In genomic region chr4:149409186-149410056, GRCh38 we compare ENCODE assay signal across 9 cellular contexts.
DNase-seq lines count a peak whose midpoint lies in the region; ATAC-seq, FAIRE-seq and TF ChIP-seq lines count a peak whose summit lies in the region.
"Had no signal": no experiment of that assay in that cellular context is flagged by ENCODE, and none has a peak within 500 bp of the region (broad histone marks: within the 10 kb centered on the region; RNA-seq: fewer than 3 reads in every experiment).

No MANE protein-coding gene starts in this region.

- H3K4me3 ChIP-seq in AG09309 (ENCODE audit: control insufficient read depth, low read depth, low read length) = no peak overlapping the region
- no peak overlapping the region for H3K4me3 ChIP-seq in CD8-positive, alpha-beta memory T cell (ENCODE audit: low read length)
- H3K4me3 ChIP-seq: skin epidermis had no signal

- H3K27me3 Mint-ChIP-seq in CD8-positive, alpha-beta memory T cell = no peaks in the 10 kb centered on the region
- H3K27me3 Mint-ChIP-seq in activated T-cell treated with anti-CD3 and anti-CD28 coated beads, Interleukin-2, amount 50 U/mL, for 4 hours (ENCODE audit: low read depth) = no peaks in the 10 kb centered on the region

- H3K9me3 Mint-ChIP-seq in CD8-positive, alpha-beta memory T cell = peaks cover 0 to 7% (median 0%) of the 10 kb centered on the region in 5 donors
- H3K9me3 Mint-ChIP-seq in activated T-cell treated with anti-CD3 and anti-CD28 coated beads, Interleukin-2, amount 50 U/mL, for 4 hours = peaks cover 3% of the 10 kb centered on the region

- no peaks in the 10 kb centered on the region for H3K27me3 ChIP-seq in CD8-positive, alpha-beta memory T cell (ENCODE audit: insufficient read depth, low read length, poor library complexity, severe bottlenecking)

- no peak for ATAC-seq in activated T-cell treated with anti-CD3 and anti-CD28 coated beads, Interleukin-2, amount 50 U/mL, for 4 hours

- CTCF ChIA-PET in CD8-positive, alpha-beta memory T cell (lab: Charles Lee) = no interaction called here

- no peaks in the 10 kb centered on the region for H3K9me3 ChIP-seq in CD8-positive, alpha-beta memory T cell (ENCODE audit: low read length)

- H3K36me3 ChIP-seq in CD8-positive, alpha-beta memory T cell (ENCODE audit: insufficient read depth, low read length) = no peaks in the 10 kb centered on the region

- FAIRE-seq in GM19239 (lab: Jason Lieb, UNC) = no peak

- no peaks in the 10 kb centered on the region for H3K4me1 Mint-ChIP-seq in CD8-positive, alpha-beta memory T cell
- no peaks in the 10 kb centered on the region for H3K4me1 Mint-ChIP-seq in activated T-cell treated with anti-CD3 and anti-CD28 coated beads, Interleukin-2, amount 50 U/mL, for 4 hours (ENCODE audit: low read depth)

- H3K27ac ChIP-seq in CD8-positive, alpha-beta memory T cell (ENCODE audit: low read depth, low read length) = no peak overlapping the region

- H3K36me3 Mint-ChIP-seq in CD8-positive, alpha-beta memory T cell = peaks cover 0 to 2% (median 0%) of the 10 kb centered on the region in 3 donors
- H3K36me3 Mint-ChIP-seq in activated T-cell treated with anti-CD3 and anti-CD28 coated beads, Interleukin-2, amount 50 U/mL, for 4 hours (ENCODE audit: insufficient read depth) = no peaks in the 10 kb centered on the region

- no peak for TF ChIP-seq CTCF in AG09309 (IDR thresholded peaks at IDR 0.05; ENCODE audit: control insufficient read depth, insufficient read depth, low read depth, low read length, missing control alignments)

- no peak overlapping the region for H3K4me3 Mint-ChIP-seq in CD8-positive, alpha-beta memory T cell
- no peak overlapping the region for H3K4me3 Mint-ChIP-seq in activated T-cell treated with anti-CD3 and anti-CD28 coated beads, Interleukin-2, amount 50 U/mL, for 4 hours

- DNase-seq in AG09309 (ENCODE audit: low read depth) = peak; percentile 46
- peak; percentile 82 for DNase-seq in NCI-H226
- peak; percentile 27 for DNase-seq in dermis blood vessel endothelial cell
- DNase-seq in medulla oblongata (ENCODE audit: extremely low spot score) = peak; percentile 23
- DNase-seq in CD8-positive, alpha-beta memory T cell = no peak
- no peak for DNase-seq in activated T-cell treated with anti-CD3 and anti-CD28 coated beads, Interleukin-2, amount 50 U/mL, for 4 hours
- DNase-seq in NCI-H524 treated with DMSO at 0.1 percent for 48 hours (lab: John Stamatoyannopoulos, UW) = no peak
- DNase-seq in GM19239 (ENCODE audit: insufficient read length, low spot score) = no peak

- no peak overlapping the region for H3K27ac Mint-ChIP-seq in CD8-positive, alpha-beta memory T cell

- H3K4me1 ChIP-seq in CD8-positive, alpha-beta memory T cell (ENCODE audit: insufficient read depth, low read length) = no peaks in the 10 kb centered on the region

- POLR2A ChIA-PET in CD8-positive, alpha-beta memory T cell (lab: Charles Lee) = no interaction called here

Comparison
In these comparisons a context has a peak if more than half of its experiments do, and no peak if none do; other contexts are left out.
1. DNase-seq: peak in AG09309 (single experiment), NCI-H226 (single experiment), dermis blood vessel endothelial cell (single experiment) and medulla oblongata (single experiment); none in CD8-positive, alpha-beta memory T cell (0 of 5), activated T-cell treated with anti-CD3 and anti-CD28 coated beads, Interleukin-2, amount 50 U/mL, for 4 hours (single experiment), NCI-H524 treated with DMSO at 0.1 percent for 48 hours (single experiment) and GM19239 (single experiment).